13 cellular contexts compared by ENCODE assay signal in genomic region chr16:33337611-33338542, GRCh38. TPM values are rescaled to one million over a fixed set of nuclear protein-coding genes. Genes with fewer than 3 reads are reported as not detected.
DNase-seq lines count a peak whose midpoint lies in the region; ATAC-seq and TF ChIP-seq lines count a peak whose summit lies in the region.
"Not testable (repeated sequence)": the region's sequence is repeated elsewhere in the genome, so short reads cannot be mapped to it uniquely, and the experiment has no call there.
"Had no signal": no experiment of that assay in that cellular context is flagged by ENCODE, and none has a peak within 500 bp of the region (broad histone marks: within the 10 kb centered on the region; RNA-seq: fewer than 3 reads in every experiment).

No MANE protein-coding gene starts in this region.

- H3K27me3 Mint-ChIP-seq in CD4-positive, alpha-beta memory T cell; activated naive CD8-positive, alpha-beta T cell treated with anti-CD3 and anti-CD28 coated beads, Interleukin-2, amount 10 ng/mL, durations not matched to agents 7 days and 5 days; mesothelial cell of epicardium (ENCODE audit: low read depth): not testable (repeated sequence)

- H3K4me3 Mint-ChIP-seq in CD4-positive, alpha-beta memory T cell: peak overlapping the region in 1 of 8 donors; percentile 20
- not testable (repeated sequence) for H3K4me3 Mint-ChIP-seq in activated naive CD8-positive, alpha-beta T cell treated with anti-CD3 and anti-CD28 coated beads, Interleukin-2, amount 10 ng/mL, durations not matched to agents 7 days and 5 days; mesothelial cell of epicardium

- H3K4me1 ChIP-seq in CD4-positive, alpha-beta memory T cell (ENCODE audit: insufficient read depth, low read length): not testable (repeated sequence)

- not testable (repeated sequence) for H3K27ac ChIP-seq in CD4-positive, alpha-beta memory T cell (ENCODE audit: low read depth, low read length)

- DNase-seq in CD4-positive, alpha-beta memory T cell: peak in 4 of 5 donors; percentile 14 to 67 (median 14)
- DNase-seq in T-helper 1 cell (peak in 4 of 5 donors; percentile 23 to 68 (median 44)), epithelial cell of esophagus (ENCODE audit: low read depth) (peak; percentile 18), mesothelial cell of epicardium (ENCODE audit: low spot score in 2 of 2, unreplicated experiment in 2 of 2) (peak; percentile 58)
- peak; percentile 24 to 45 for DNase-seq in activated CD8-positive, alpha-beta memory T cell treated with anti-CD3 and anti-CD28 coated beads for 4 hours (ENCODE audit: low read depth in 2 of 2)
- peak; percentile 41 for DNase-seq in activated naive CD8-positive, alpha-beta T cell treated with anti-CD3 and anti-CD28 coated beads, Interleukin-2, amount 10 ng/mL, durations not matched to agents 7 days and 5 days
- DNase-seq in stimulated activated CD4-positive, alpha-beta T cell treated with anti-CD3 and anti-CD28 coated beads, Interleukin-12 subunit alpha, Interleukin-12 subunit beta, amount 100 ng/mL, for 4 hours: peak; percentile 20
- DNase-seq in stimulated activated naive CD8-positive, alpha-beta T cell treated with anti-CD3 and anti-CD28 coated beads, Interleukin-15, Interleukin-2, amounts not matched to agents 100 U/mL and 50 U/mL, for 24 hours: peak; percentile 14

- CTCF ChIA-PET in CD4-positive, alpha-beta memory T cell (lab: Charles Lee; ENCODE audit: partially characterized antibody): not testable (repeated sequence)

- intact Hi-C loops in CD4-positive, alpha-beta memory T cell (cut with micrococcal nuclease): not testable (repeated sequence)

- H3K4me1 Mint-ChIP-seq in CD4-positive, alpha-beta memory T cell; activated naive CD8-positive, alpha-beta T cell treated with anti-CD3 and anti-CD28 coated beads, Interleukin-2, amount 10 ng/mL, durations not matched to agents 7 days and 5 days; mesothelial cell of epicardium: not testable (repeated sequence)

- ATAC-seq in activated naive CD8-positive, alpha-beta T cell treated with anti-CD3 and anti-CD28 coated beads, Interleukin-2, amount 10 ng/mL, durations not matched to agents 7 days and 5 days (ENCODE audit: low read depth); stimulated activated naive CD8-positive, alpha-beta T cell treated with anti-CD3 and anti-CD28 coated beads, Interleukin-15, Interleukin-2, amounts not matched to agents 100 U/mL and 50 U/mL, for 24 hours: not testable (repeated sequence)

- not testable (repeated sequence) for H3K4me3 ChIP-seq in CD4-positive, alpha-beta memory T cell (ENCODE audit: low read length in 2 of 2); epithelial cell of esophagus (ENCODE audit: low read length)

- H3K36me3 ChIP-seq in CD4-positive, alpha-beta memory T cell (ENCODE audit: insufficient read depth, low read length): not testable (repeated sequence)

- TF ChIP-seq CTCF in epithelial cell of esophagus (IDR thresholded peaks at IDR 0.05; ENCODE audit: insufficient read depth, low read depth, low read length, missing control alignments); mesothelial cell of epicardium (IDR thresholded peaks at IDR 0.05; ENCODE audit: unreplicated experiment): not testable (repeated sequence)

- H3K36me3 Mint-ChIP-seq in CD4-positive, alpha-beta memory T cell; activated naive CD8-positive, alpha-beta T cell treated with anti-CD3 and anti-CD28 coated beads, Interleukin-2, amount 10 ng/mL, durations not matched to agents 7 days and 5 days; mesothelial cell of epicardium: not testable (repeated sequence)

- H3K9me3 ChIP-seq in CD4-positive, alpha-beta memory T cell (ENCODE audit: control insufficient read depth in 1 of 2, low read length in 2 of 2): not testable (repeated sequence)

- H3K27ac Mint-ChIP-seq in CD4-positive, alpha-beta memory T cell; activated naive CD8-positive, alpha-beta T cell treated with anti-CD3 and anti-CD28 coated beads, Interleukin-2, amount 10 ng/mL, durations not matched to agents 7 days and 5 days; mesothelial cell of epicardium: not testable (repeated sequence)

- H3K27me3 ChIP-seq in CD4-positive, alpha-beta memory T cell (ENCODE audit: insufficient read depth, low read length): not testable (repeated sequence)

- peaks cover 0 to 25% (median 6%) of the 10 kb centered on the region in 8 donors for H3K9me3 Mint-ChIP-seq in CD4-positive, alpha-beta memory T cell
- not testable (repeated sequence) for H3K9me3 Mint-ChIP-seq in activated naive CD8-positive, alpha-beta T cell treated with anti-CD3 and anti-CD28 coated beads, Interleukin-2, amount 10 ng/mL, durations not matched to agents 7 days and 5 days; mesothelial cell of epicardium

- POLR2A ChIA-PET in CD4-positive, alpha-beta memory T cell (lab: Charles Lee; ENCODE audit: partially characterized antibody); activated naive CD8-positive, alpha-beta T cell treated with anti-CD3 and anti-CD28 coated beads, Interleukin-2, amount 10 ng/mL, durations not matched to agents 7 days and 5 days (lab: Charles Lee): not testable (repeated sequence)

RNA-seq across cellular contexts. Expression of gene TP53TG3B, which starts 22.8 kb away (rescaled TPM):
- total RNA-seq in CD4-positive, alpha-beta memory T cell: not detected
- polyA plus RNA-seq in CD4-positive, alpha-beta memory T cell: not detected
- total RNA-seq in activated naive CD8-positive, alpha-beta T cell treated with anti-CD3 and anti-CD28 coated beads, Interleukin-2, amount 10 ng/mL, durations not matched to agents 7 days and 5 days: not detected
- not detected in 3 replicates for total RNA-seq in mesothelial cell of epicardium
- total RNA-seq: GM12878, MCF 10A, osteocyte, skeletal muscle tissue, upper lobe of left lung had no signal
- polyA plus RNA-seq: GM12878 had no signal

RNA-seq across cellular contexts. Expression of gene TP53TG3E, which starts 33.8 kb away (rescaled TPM):
- total RNA-seq in CD4-positive, alpha-beta memory T cell: not detected
- polyA plus RNA-seq in CD4-positive, alpha-beta memory T cell: not detected
- not detected for total RNA-seq in activated naive CD8-positive, alpha-beta T cell treated with anti-CD3 and anti-CD28 coated beads, Interleukin-2, amount 10 ng/mL, durations not matched to agents 7 days and 5 days
- total RNA-seq in mesothelial cell of epicardium: not detected in 3 replicates
- total RNA-seq: GM12878, MCF 10A, osteocyte, skeletal muscle tissue, upper lobe of left lung had no signal
- polyA plus RNA-seq: GM12878 had no signal
